In the genomic region with DNA sequence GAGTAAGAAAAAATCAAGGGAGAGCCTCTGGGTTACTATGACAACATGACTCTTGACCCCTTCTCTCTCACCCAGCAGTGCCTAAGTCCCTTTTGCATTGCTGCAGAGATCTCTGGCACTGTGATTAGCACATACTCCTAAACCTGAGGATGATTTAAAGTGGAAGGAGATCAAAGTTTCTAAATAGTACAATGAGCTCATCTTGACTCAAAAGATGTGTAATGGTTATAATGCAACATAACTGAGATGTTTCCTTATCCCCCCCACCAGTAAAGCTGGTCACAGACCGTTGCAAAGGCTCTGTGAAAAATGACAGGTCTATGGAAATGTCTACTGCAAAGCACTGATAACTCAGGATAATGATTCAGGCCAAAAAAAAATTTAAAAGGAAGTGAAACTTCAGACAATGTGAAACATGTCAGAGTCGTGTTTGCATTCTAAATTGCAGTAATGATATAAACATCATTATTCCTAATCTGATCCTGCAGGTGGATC, we compare ENCODE assay signal across 12 cellular contexts.
DNase-seq lines count a peak whose midpoint lies in the region; ATAC-seq lines count a peak whose summit lies in the region.
"Had no signal": no experiment of that assay in that cellular context is flagged by ENCODE, and none has a peak within 500 bp of the region (broad histone marks: within the 10 kb centered on the region; RNA-seq: fewer than 3 reads in every experiment).

No MANE protein-coding gene starts in this region.

- H3K4me3 Mint-ChIP-seq in activated CD4-positive, alpha-beta T cell treated with anti-CD3 and anti-CD28 coated beads for 36 hours, result no peak overlapping the region
- H3K4me3 Mint-ChIP-seq: activated CD8-positive, alpha-beta memory T cell treated with anti-CD3 and anti-CD28 coated beads, Interleukin-2, amount 10 ng/mL, durations not matched to agents 7 days and 5 days had no signal

- DNase-seq in activated CD4-positive, alpha-beta T cell treated with anti-CD3 and anti-CD28 coated beads for 36 hours, result no peak
- DNase-seq in activated CD4-positive, alpha-beta T cell treated with anti-CD3 and anti-CD28 coated beads for 48 hours, result no peak
- DNase-seq in RPMI8226 (peak; percentile 29), stromal cell of bone marrow (ENCODE audit: low read depth) (peak; percentile 3), DMS 273 (lab: John Stamatoyannopoulos, UW; ENCODE audit: unreplicated experiment) (no peak), DMS53 (lab: John Stamatoyannopoulos, UW) (no peak)
- DNase-seq: 8988T; activated CD8-positive, alpha-beta memory T cell treated with anti-CD3 and anti-CD28 coated beads, Interleukin-2, amount 10 ng/mL, durations not matched to agents 7 days and 5 days; central memory CD4-positive, alpha-beta T cell had no signal

- no peaks in the 10 kb centered on the region for H3K4me1 Mint-ChIP-seq in activated CD4-positive, alpha-beta T cell treated with anti-CD3 and anti-CD28 coated beads for 36 hours
- H3K4me1 Mint-ChIP-seq: activated CD8-positive, alpha-beta memory T cell treated with anti-CD3 and anti-CD28 coated beads, Interleukin-2, amount 10 ng/mL, durations not matched to agents 7 days and 5 days had no signal

- no peaks in the 10 kb centered on the region for H3K9me3 Mint-ChIP-seq in activated CD4-positive, alpha-beta T cell treated with anti-CD3 and anti-CD28 coated beads for 36 hours (ENCODE audit: low read depth)

- intact Hi-C loops in activated CD4-positive, alpha-beta T cell treated with anti-CD3 and anti-CD28 coated beads for 36 hours (cut with DNase I, micrococcal nuclease), result no loop called here

- no peaks in the 10 kb centered on the region for H3K27me3 Mint-ChIP-seq in activated CD4-positive, alpha-beta T cell treated with anti-CD3 and anti-CD28 coated beads for 36 hours
- H3K27me3 Mint-ChIP-seq: activated CD8-positive, alpha-beta memory T cell treated with anti-CD3 and anti-CD28 coated beads, Interleukin-2, amount 10 ng/mL, durations not matched to agents 7 days and 5 days had no signal

- no peak overlapping the region for H3K27ac Mint-ChIP-seq in activated CD4-positive, alpha-beta T cell treated with anti-CD3 and anti-CD28 coated beads for 36 hours
- H3K27ac Mint-ChIP-seq: activated CD8-positive, alpha-beta memory T cell treated with anti-CD3 and anti-CD28 coated beads, Interleukin-2, amount 10 ng/mL, durations not matched to agents 7 days and 5 days had no signal

- H3K36me3 Mint-ChIP-seq in activated CD4-positive, alpha-beta T cell treated with anti-CD3 and anti-CD28 coated beads for 36 hours (ENCODE audit: low read depth), result no peaks in the 10 kb centered on the region
- H3K36me3 Mint-ChIP-seq: activated CD8-positive, alpha-beta memory T cell treated with anti-CD3 and anti-CD28 coated beads, Interleukin-2, amount 10 ng/mL, durations not matched to agents 7 days and 5 days had no signal

- CTCF ChIA-PET in activated CD4-positive, alpha-beta T cell treated with anti-CD3 and anti-CD28 coated beads for 36 hours (lab: Charles Lee), result no interaction called here

- peak; percentile 26 for ATAC-seq in activated CD4-positive, alpha-beta T cell treated with anti-CD3 and anti-CD28 coated beads for 36 hours
- ATAC-seq in HG03342 (IDR thresholded peaks at IDR 0.05; ENCODE audit: unreplicated experiment) (peak; percentile 83), GM18861 (IDR thresholded peaks at IDR 0.05; ENCODE audit: unreplicated experiment) (no peak)
- ATAC-seq: activated CD8-positive, alpha-beta memory T cell treated with anti-CD3 and anti-CD28 coated beads, Interleukin-2, amount 10 ng/mL, durations not matched to agents 7 days and 5 days; Panc1 had no signal

- POLR2A ChIA-PET in activated CD4-positive, alpha-beta T cell treated with anti-CD3 and anti-CD28 coated beads for 36 hours (lab: Charles Lee), result no interaction called here

Comparison
In these comparisons a context has a peak if more than half of its experiments do, and no peak if none do; other contexts are left out.
1. DNase-seq: peak in RPMI8226 (single experiment) and stromal cell of bone marrow (single experiment); none in activated CD4-positive, alpha-beta T cell treated with anti-CD3 and anti-CD28 coated beads for 36 hours (single experiment), activated CD4-positive, alpha-beta T cell treated with anti-CD3 and anti-CD28 coated beads for 48 hours (single experiment), DMS 273 (single experiment) and DMS53 (single experiment).